In the genomic region with DNA sequence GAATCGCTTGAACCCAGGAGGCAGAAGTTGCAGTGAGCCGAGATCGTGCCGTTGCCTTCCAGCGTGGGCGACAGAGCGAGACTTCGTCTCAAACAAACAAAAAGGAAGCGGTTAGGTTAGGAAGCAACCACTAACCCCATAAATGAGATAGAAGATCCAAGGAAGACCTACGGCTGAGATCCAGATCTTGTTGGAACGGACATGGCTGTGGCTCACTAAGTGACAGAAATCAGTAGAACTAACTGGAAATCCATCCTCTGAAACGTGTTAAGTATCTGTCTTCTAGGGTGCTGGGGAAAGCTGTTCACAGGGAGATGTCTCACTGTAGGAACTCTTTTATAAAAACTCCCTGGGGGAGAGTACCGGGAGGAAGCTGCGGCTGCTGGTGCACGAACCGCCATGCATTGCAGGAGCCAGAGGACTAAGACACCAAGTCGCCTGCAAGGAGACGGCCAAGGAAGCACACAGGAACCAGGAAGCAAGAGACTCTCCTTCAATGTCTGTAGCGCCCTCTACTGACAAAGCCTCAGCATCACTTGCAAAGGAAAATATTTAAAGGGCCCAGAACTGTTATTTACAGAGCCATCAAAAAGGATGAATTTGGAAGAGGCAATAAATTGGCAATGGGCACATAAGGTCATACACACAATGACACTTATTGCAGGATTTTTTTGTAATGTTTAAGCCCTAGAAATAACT, we compare ENCODE assay signal across 8 cellular contexts. TPM values are rescaled to one million over a fixed set of nuclear protein-coding genes. Genes with fewer than 3 reads are reported as not detected.
DNase-seq lines count a peak whose midpoint lies in the region; ATAC-seq, FAIRE-seq and TF ChIP-seq lines count a peak whose summit lies in the region.

No MANE protein-coding gene starts in this region.

- H3K4me3 ChIP-seq in BE2C (ENCODE audit: low read depth, low read length) (no peak overlapping the region), epithelial cell of proximal tubule (ENCODE audit: low read depth, low read length) (no peak overlapping the region)

- peaks cover 9% of the 10 kb centered on the region for H3K4me1 Mint-ChIP-seq in T-helper 2 cell treated with Interferon-gamma antibody and Interleukin-4, amounts not matched to agents 5 μg/mL and 100 μg/mL, for 36 hours (ENCODE audit: low read depth)
- H3K4me1 Mint-ChIP-seq in natural killer cell treated with Interleukin-12 subunit alpha and Interleukin-12 subunit beta and Interleukin-15 and Interleukin-18, amount 100 ng/mL, for 72 hours (ENCODE audit: low read depth in 2 of 2) = peaks cover 0 to 5% of the 10 kb centered on the region in 2 donors

- peak overlapping the region; percentile 44 for H3K27ac ChIP-seq in KOPT-K1 (ENCODE audit: low read depth, low read length, poor library complexity, severe bottlenecking)

- DNase-seq in BE2C (peak; percentile 23), GM18507 (ENCODE audit: extremely low spot score, insufficient read length, low read depth) (peak; percentile 35), epithelial cell of proximal tubule (ENCODE audit: low read depth) (no peak)
- DNase-seq in T-helper 2 cell treated with Interferon-gamma antibody and Interleukin-4, amounts not matched to agents 5 μg/mL and 100 μg/mL, for 36 hours (ENCODE audit: low spot score) = peak; percentile 17
- no peak for DNase-seq in natural killer cell treated with Interleukin-12 subunit alpha and Interleukin-12 subunit beta and Interleukin-15 and Interleukin-18, amount 100 ng/mL, for 72 hours (ENCODE audit: low spot score)

- no peaks in the 10 kb centered on the region for H3K4me1 ChIP-seq in BE2C

- H3K36me3 Mint-ChIP-seq in T-helper 2 cell treated with Interferon-gamma antibody and Interleukin-4, amounts not matched to agents 5 μg/mL and 100 μg/mL, for 36 hours (ENCODE audit: low read depth) = no peaks in the 10 kb centered on the region
- H3K36me3 Mint-ChIP-seq in natural killer cell treated with Interleukin-12 subunit alpha and Interleukin-12 subunit beta and Interleukin-15 and Interleukin-18, amount 100 ng/mL, for 72 hours = no peaks in the 10 kb centered on the region

- H3K4me3 Mint-ChIP-seq in T-helper 2 cell treated with Interferon-gamma antibody and Interleukin-4, amounts not matched to agents 5 μg/mL and 100 μg/mL, for 36 hours = no peak overlapping the region
- H3K4me3 Mint-ChIP-seq in natural killer cell treated with Interleukin-12 subunit alpha and Interleukin-12 subunit beta and Interleukin-15 and Interleukin-18, amount 100 ng/mL, for 72 hours = no peak overlapping the region

- H3K9me3 Mint-ChIP-seq in T-helper 2 cell treated with Interferon-gamma antibody and Interleukin-4, amounts not matched to agents 5 μg/mL and 100 μg/mL, for 36 hours = no peaks in the 10 kb centered on the region
- no peaks in the 10 kb centered on the region for H3K9me3 Mint-ChIP-seq in natural killer cell treated with Interleukin-12 subunit alpha and Interleukin-12 subunit beta and Interleukin-15 and Interleukin-18, amount 100 ng/mL, for 72 hours

- H3K27me3 Mint-ChIP-seq in T-helper 2 cell treated with Interferon-gamma antibody and Interleukin-4, amounts not matched to agents 5 μg/mL and 100 μg/mL, for 36 hours (ENCODE audit: low read depth) = no peaks in the 10 kb centered on the region
- H3K27me3 Mint-ChIP-seq in natural killer cell treated with Interleukin-12 subunit alpha and Interleukin-12 subunit beta and Interleukin-15 and Interleukin-18, amount 100 ng/mL, for 72 hours = no peaks in the 10 kb centered on the region

- H3K36me3 ChIP-seq in BE2C (no peaks in the 10 kb centered on the region), KOPT-K1 (ENCODE audit: insufficient read depth, low read length) (no peaks in the 10 kb centered on the region)

- peak; percentile 69 for TF ChIP-seq CTCF in BE2C (IDR thresholded peaks at IDR 0.05; ENCODE audit: low read depth, low read length)
- peak; percentile 77 for TF ChIP-seq CTCF in epithelial cell of proximal tubule (conservative IDR thresholded peaks at IDR 0.05; ENCODE audit: low read depth, low read length)

- peak; percentile 64 for FAIRE-seq in GM18507 (lab: Jason Lieb, UNC)

- no peaks in the 10 kb centered on the region for H3K27me3 ChIP-seq in BE2C

- no peak overlapping the region for H3K27ac Mint-ChIP-seq in T-helper 2 cell treated with Interferon-gamma antibody and Interleukin-4, amounts not matched to agents 5 μg/mL and 100 μg/mL, for 36 hours
- H3K27ac Mint-ChIP-seq in natural killer cell treated with Interleukin-12 subunit alpha and Interleukin-12 subunit beta and Interleukin-15 and Interleukin-18, amount 100 ng/mL, for 72 hours = peak overlapping the region in 1 of 2 donors; percentile 42

- H3K9me3 ChIP-seq in BE2C (no peaks in the 10 kb centered on the region), KOPT-K1 (ENCODE audit: insufficient read depth, low read length, poor library complexity, severe bottlenecking) (no peaks in the 10 kb centered on the region)

- peak; percentile 43 to 60 for ATAC-seq in natural killer cell treated with Interleukin-12 subunit alpha and Interleukin-12 subunit beta and Interleukin-15 and Interleukin-18, amount 100 ng/mL, for 72 hours
- ATAC-seq in GM21360 (IDR thresholded peaks at IDR 0.05; ENCODE audit: unreplicated experiment) (no peak), HG03108 (IDR thresholded peaks at IDR 0.05; ENCODE audit: unreplicated experiment) (no peak)

RNA-seq across cellular contexts. Expression of a gene that starts 16.9 kb away (rescaled TPM):
- 5.8 TPM for polyA plus RNA-seq in BE2C (2012; ENCODE audit: insufficient read depth, insufficient read length, low read depth)
- 8.6 and 11.9 TPM in 2 replicates for total RNA-seq in epithelial cell of proximal tubule
- total RNA-seq in natural killer cell treated with Interleukin-12 subunit alpha and Interleukin-12 subunit beta and Interleukin-15 and Interleukin-18, amount 100 ng/mL, for 72 hours = 10 to 100 TPM; 28.8 to 33.4 TPM

RNA-seq across cellular contexts. Expression of a gene that starts 47.6 kb away (rescaled TPM):
- polyA plus RNA-seq in BE2C (2012; ENCODE audit: insufficient read depth, insufficient read length, low read depth) = 0.49 TPM
- total RNA-seq in epithelial cell of proximal tubule = 0.92 and 2.0 TPM in 2 replicates
- under 1 TPM; 0.21 to 0.59 TPM for total RNA-seq in natural killer cell treated with Interleukin-12 subunit alpha and Interleukin-12 subunit beta and Interleukin-15 and Interleukin-18, amount 100 ng/mL, for 72 hours

RNA-seq across cellular contexts. Expression of a gene that starts 51.4 kb away (rescaled TPM):
- polyA plus RNA-seq in BE2C (2012; ENCODE audit: insufficient read depth, insufficient read length, low read depth) = not detected
- 0.36 and 1.3 TPM in 2 replicates for total RNA-seq in epithelial cell of proximal tubule
- total RNA-seq in natural killer cell treated with Interleukin-12 subunit alpha and Interleukin-12 subunit beta and Interleukin-15 and Interleukin-18, amount 100 ng/mL, for 72 hours = 1 to 10 TPM; 3.2 to 3.3 TPM

Comparison
In these comparisons a context has a peak if more than half of its experiments do, and no peak if none do; other contexts are left out.
1. DNase-seq: peak in BE2C (single experiment), GM18507 (single experiment) and T-helper 2 cell treated with Interferon-gamma antibody and Interleukin-4, amounts not matched to agents 5 μg/mL and 100 μg/mL, for 36 hours (single experiment); none in epithelial cell of proximal tubule (single experiment) and natural killer cell treated with Interleukin-12 subunit alpha and Interleukin-12 subunit beta and Interleukin-15 and Interleukin-18, amount 100 ng/mL, for 72 hours (single experiment).
2. ATAC-seq: peak in natural killer cell treated with Interleukin-12 subunit alpha and Interleukin-12 subunit beta and Interleukin-15 and Interleukin-18, amount 100 ng/mL, for 72 hours (2 of 2); none in GM21360 (single experiment) and HG03108 (single experiment).